In genomic region chr1:111488669-111489068, GRCh38 we compare ENCODE assay signal across 1 cellular context.
TF ChIP-seq lines count a peak whose summit lies in the region.

No MANE protein-coding gene starts in this region.

TF ChIP-seq in H1, 55 proteins besides CTCF, POLR2A, EP300 and RAD21:
- TF ChIP-seq SRF (IDR thresholded peaks at IDR 0.05; ENCODE audit: low read depth, low read length) (no peak), TEAD4 (IDR thresholded peaks at IDR 0.05; ENCODE audit: low read depth, low read length) (no peak), SUZ12 (IDR thresholded peaks at IDR 0.05; ENCODE audit: low read length) (no peak), JUN (IDR thresholded peaks at IDR 0.05; ENCODE audit: low read depth, low read length) (no peak), SIX5 (IDR thresholded peaks at IDR 0.05; ENCODE audit: low read depth, low read length) (no peak), CHD1 (IDR thresholded peaks at IDR 0.05; ENCODE audit: low read depth, low read length) (no peak), KDM5A (IDR thresholded peaks at IDR 0.05; ENCODE audit: low read length) (no peak), FOSL1 (IDR thresholded peaks at IDR 0.05; ENCODE audit: insufficient read depth, low read depth, low read length) (no peak), YY1 (IDR thresholded peaks at IDR 0.05; ENCODE audit: low read depth, low read length) (no peak), MAFK (IDR thresholded peaks at IDR 0.05; ENCODE audit: low read depth, low read length) (no peak), MAX (IDR thresholded peaks at IDR 0.05) (no peak), TAF7 (optimal IDR thresholded peaks at IDR 0.05; ENCODE audit: borderline replicate concordance, low read depth, low read length) (no peak), JUND (IDR thresholded peaks at IDR 0.05; ENCODE audit: low read length) (no peak), TBP (IDR thresholded peaks at IDR 0.05; ENCODE audit: low read depth, low read length) (no peak), CTBP2 (IDR thresholded peaks at IDR 0.05; ENCODE audit: borderline replicate concordance, insufficient read depth, insufficient read length, low read length) (no peak), RFX5 (IDR thresholded peaks at IDR 0.05; ENCODE audit: borderline replicate concordance, low read depth, low read length) (no peak)
- TF ChIP-seq, protein P1, sequence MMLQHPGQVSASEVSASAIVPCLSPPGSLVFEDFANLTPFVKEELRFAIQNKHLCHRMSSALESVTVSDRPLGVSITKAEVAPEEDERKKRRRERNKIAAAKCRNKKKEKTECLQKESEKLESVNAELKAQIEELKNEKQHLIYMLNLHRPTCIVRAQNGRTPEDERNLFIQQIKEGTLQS (IDR thresholded peaks at IDR 0.05; ENCODE audit: insufficient read depth, low read depth, low read length) = no peak
- TF ChIP-seq, protein P2, sequence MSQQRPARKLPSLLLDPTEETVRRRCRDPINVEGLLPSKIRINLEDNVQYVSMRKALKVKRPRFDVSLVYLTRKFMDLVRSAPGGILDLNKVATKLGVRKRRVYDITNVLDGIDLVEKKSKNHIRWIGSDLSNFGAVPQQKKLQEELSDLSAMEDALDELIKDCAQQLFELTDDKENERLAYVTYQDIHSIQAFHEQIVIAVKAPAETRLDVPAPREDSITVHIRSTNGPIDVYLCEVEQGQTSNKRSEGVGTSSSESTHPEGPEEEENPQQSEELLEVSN (IDR thresholded peaks at IDR 0.05) = no peak
